In genomic region chr5:154850255-154851062, GRCh38 we compare ENCODE assay signal across 1 cellular context.
TF ChIP-seq lines count a peak whose summit lies in the region.

Gene FAXDC2 (minus strand): TSS chr5:154850603. CDS start chr5:154838178, 12,425 bp downstream.

TF ChIP-seq in Ishikawa, 13 proteins besides CTCF, POLR2A, EP300 and RAD21 (continued from another document):
- TF ChIP-seq REST (IDR thresholded peaks at IDR 0.05; ENCODE audit: low read depth) (no peak), EGR1 (IDR thresholded peaks at IDR 0.05) (0 out of 2 replicates have a peak, but pooled peaks have one; percentile 33)
